ENCODE assay signal across 8 cellular contexts in genomic region chr4:80989921-80990544, GRCh38. TPM values are rescaled to one million over a fixed set of nuclear protein-coding genes. Genes with fewer than 3 reads are reported as not detected.
A peak's percentile ranks its signal among the peaks of the same experiment; 100 is the strongest.
DNase-seq lines count a peak whose midpoint lies in the region; ATAC-seq, FAIRE-seq and TF ChIP-seq lines count a peak whose summit lies in the region.

No MANE protein-coding gene starts in this region.

- H2AFZ ChIP-seq in K562 (ENCODE audit: low read depth, low read length) = no peak overlapping the region

- WGBS in K562 (ENCODE audit: insufficient coverage, low coverage, missing lambda C conversion rate) = 4% methylated on average over 2 of the region's 2 CpGs
- WGBS in testis, 2 donors = 9 to 14% methylated on average over 2 of the region's 2 CpGs

- peaks cover 0 to 30% of the 10 kb centered on the region in 2 donors for H3K27me3 Mint-ChIP-seq in CD8-positive, alpha-beta memory T cell
- H3K27me3 Mint-ChIP-seq in activated T-helper 2 cell treated with anti-CD3 and anti-CD28 coated beads, Interferon-gamma antibody, Interleukin-2, Interleukin-4, amounts not matched to agents 10 μg/mL and 5 μg/mL and 100 μg/mL, durations not matched to agents 14 hours and 24 hours and 36 hours (ENCODE audit: low read depth) = peaks cover 2% of the 10 kb centered on the region

- no peaks in the 10 kb centered on the region for H3K4me1 ChIP-seq in CD8-positive, alpha-beta memory T cell (ENCODE audit: insufficient read depth, low read length)
- no peaks in the 10 kb centered on the region for H3K4me1 ChIP-seq in K562 (replicated peaks in 1 of 2; ENCODE audit: control insufficient read depth in 2 of 2, insufficient read depth in 2 of 2, low read length in 2 of 2)
- H3K4me1 ChIP-seq in kidney (ENCODE audit: control insufficient read depth in 1 of 2, insufficient read depth in 1 of 2, low read depth in 1 of 2, low read length in 2 of 2) = no peaks in the 10 kb centered on the region
- H3K4me1 ChIP-seq in testis = no peaks in the 10 kb centered on the region

- intact Hi-C loops in K562 (cut with micrococcal nuclease) = loop anchor here (1.0 kb wide), 1 partner anchor 628 kb away; no protein-coding TSS in a partner anchor
- intact Hi-C loops in kidney (cut with DNase I) = loop anchor here (5.0 kb wide), 1 partner anchor 628 kb away; no protein-coding TSS in a partner anchor
- intact Hi-C loops in testis (cut with DNase I; ENCODE audit: low total_unique reads) = no loop called here
- intact Hi-C loops in activated T-helper 2 cell treated with anti-CD3 and anti-CD28 coated beads, Interferon-gamma antibody, Interleukin-2, Interleukin-4, amounts not matched to agents 10 μg/mL and 5 μg/mL and 100 μg/mL, durations not matched to agents 14 hours and 24 hours and 36 hours (cut with micrococcal nuclease) = loop anchor here (1.0 kb wide), 1 partner anchor 628 kb away; no protein-coding TSS in a partner anchor

- no peaks in the 10 kb centered on the region for H3K36me3 Mint-ChIP-seq in CD8-positive, alpha-beta memory T cell
- H3K36me3 Mint-ChIP-seq in activated T-helper 2 cell treated with anti-CD3 and anti-CD28 coated beads, Interferon-gamma antibody, Interleukin-2, Interleukin-4, amounts not matched to agents 10 μg/mL and 5 μg/mL and 100 μg/mL, durations not matched to agents 14 hours and 24 hours and 36 hours (ENCODE audit: low read depth) = no peaks in the 10 kb centered on the region

- POLR2A ChIA-PET in CD8-positive, alpha-beta memory T cell (lab: Charles Lee) = no interaction called here
- POLR2A ChIA-PET in K562 (lab: Yijun Ruan, JAX) = no interaction called here

- peak; percentile 82 for ATAC-seq in GM18517 (IDR thresholded peaks at IDR 0.05; ENCODE audit: unreplicated experiment)
- peak; percentile 58 for ATAC-seq in HG03175 (IDR thresholded peaks at IDR 0.05; ENCODE audit: unreplicated experiment)
- ATAC-seq in K562 = peak; percentile 76; the same call in 2 of the 3 replicates

- H3K9me3 Mint-ChIP-seq in CD8-positive, alpha-beta memory T cell = no peaks in the 10 kb centered on the region
- H3K9me3 Mint-ChIP-seq in activated T-helper 2 cell treated with anti-CD3 and anti-CD28 coated beads, Interferon-gamma antibody, Interleukin-2, Interleukin-4, amounts not matched to agents 10 μg/mL and 5 μg/mL and 100 μg/mL, durations not matched to agents 14 hours and 24 hours and 36 hours = no peaks in the 10 kb centered on the region

- no peaks in the 10 kb centered on the region for H4K20me1 ChIP-seq in K562 (replicated peaks; ENCODE audit: control insufficient read depth, insufficient read depth, low read length)

- H3K9me3 ChIP-seq in CD8-positive, alpha-beta memory T cell (ENCODE audit: low read length) = no peaks in the 10 kb centered on the region
- H3K9me3 ChIP-seq in K562 (replicated peaks; ENCODE audit: control insufficient read depth, insufficient read depth, low read depth, low read length) (no peaks in the 10 kb centered on the region), kidney (ENCODE audit: control insufficient read depth in 1 of 2, low read length in 2 of 2) (no peaks in the 10 kb centered on the region), testis (no peaks in the 10 kb centered on the region)

- peak; percentile 54 to 66 for TF ChIP-seq RAD21 in K562 (CRISPR knock-in tag; conservative IDR thresholded peaks at IDR 0.05 in 1 of 2, IDR thresholded peaks at IDR 0.05 in 1 of 2)

- no peak overlapping the region for H3K4me3 Mint-ChIP-seq in CD8-positive, alpha-beta memory T cell
- no peak overlapping the region for H3K4me3 Mint-ChIP-seq in activated T-helper 2 cell treated with anti-CD3 and anti-CD28 coated beads, Interferon-gamma antibody, Interleukin-2, Interleukin-4, amounts not matched to agents 10 μg/mL and 5 μg/mL and 100 μg/mL, durations not matched to agents 14 hours and 24 hours and 36 hours (ENCODE audit: low read depth)

- no peak for TF ChIP-seq EP300 in K562 (IDR thresholded peaks at IDR 0.05; ENCODE audit: low read length)

- CTCF ChIA-PET in CD8-positive, alpha-beta memory T cell (lab: Charles Lee) = interaction anchor here (0.7 to 5.6 kb wide), 12 partner anchors 9 to 628 kb away, joined by 3 to 33 read pairs (median 4); no protein-coding TSS in a partner anchor
- CTCF ChIA-PET in K562 (lab: Yijun Ruan, JAX; ENCODE audit: low intra/inter-chr PET ratio) = interaction anchor here (0.6 to 1.6 kb wide), 5 partner anchors 49 to 629 kb away, joined by 3 to 11 read pairs (median 4); no protein-coding TSS in a partner anchor

- H3K4me1 Mint-ChIP-seq in CD8-positive, alpha-beta memory T cell = peaks cover 0 to 3% (median 2%) of the 10 kb centered on the region in 3 donors
- H3K4me1 Mint-ChIP-seq in activated T-helper 2 cell treated with anti-CD3 and anti-CD28 coated beads, Interferon-gamma antibody, Interleukin-2, Interleukin-4, amounts not matched to agents 10 μg/mL and 5 μg/mL and 100 μg/mL, durations not matched to agents 14 hours and 24 hours and 36 hours (ENCODE audit: low read depth) = no peaks in the 10 kb centered on the region

- FAIRE-seq in K562 (lab: Jason Lieb, UNC) (peak; percentile 96), kidney (lab: Jason Lieb, UNC) (no peak)

- peak in 3 of 5 donors; percentile 23 to 45 (median 38) for DNase-seq in CD8-positive, alpha-beta memory T cell
- DNase-seq in NCI-H446 treated with DMSO at 0.1 percent for 48 hours (lab: John Stamatoyannopoulos, UW) = peak; percentile 7
- peak; percentile 20 to 57 (median 24) for DNase-seq in K562 (ENCODE audit: extremely low read depth in 1 of 4, low spot score in 3 of 4)
- no peak for DNase-seq in kidney
- peak; percentile 43 for DNase-seq in testis
- DNase-seq in activated T-helper 2 cell treated with anti-CD3 and anti-CD28 coated beads, Interferon-gamma antibody, Interleukin-2, Interleukin-4, amounts not matched to agents 10 μg/mL and 5 μg/mL and 100 μg/mL, durations not matched to agents 14 hours and 24 hours and 36 hours (ENCODE audit: low spot score) = no peak

- H3K27ac ChIP-seq in CD8-positive, alpha-beta memory T cell (ENCODE audit: low read depth, low read length) = no peak overlapping the region
- no peak overlapping the region for H3K27ac ChIP-seq in K562 (ENCODE audit: extremely low read depth, low read depth, low read length)
- H3K27ac ChIP-seq in kidney (ENCODE audit: low read depth in 2 of 2, low read length in 2 of 2) = no peak overlapping the region
- H3K27ac ChIP-seq in testis = no peak overlapping the region

- no peak overlapping the region for H3K4me2 ChIP-seq in K562 (ENCODE audit: insufficient read depth, low read length)

- no peak overlapping the region for H3K9ac ChIP-seq in K562 (ENCODE audit: insufficient read depth in 1 of 2, low read depth in 2 of 2, low read length in 2 of 2)
- no peak overlapping the region for H3K9ac ChIP-seq in kidney (ENCODE audit: low read length in 2 of 2)

- no peaks in the 10 kb centered on the region for H3K9me1 ChIP-seq in K562 (ENCODE audit: control insufficient read depth, insufficient read depth, low read length)

- BruUV-seq in K562 (replicated peaks; lab: Mats Ljungman, UMichigan) = no TSS peak

- H3K79me2 ChIP-seq in K562 (ENCODE audit: control insufficient read depth, insufficient read depth, low read length) = no peaks in the 10 kb centered on the region

- in situ Hi-C loops in K562 (cut with MboI) = no loop called here

- TF ChIP-seq POLR2A in K562 (conservative IDR thresholded peaks at IDR 0.05) (no peak), testis (IDR thresholded peaks at IDR 0.05) (no peak)

- no peak overlapping the region for H3K4me3 ChIP-seq in CD8-positive, alpha-beta memory T cell (ENCODE audit: low read length)
- H3K4me3 ChIP-seq in K562 = no peak overlapping the region
- no peak overlapping the region for H3K4me3 ChIP-seq in kidney (ENCODE audit: low read length in 2 of 2)
- no peak overlapping the region for H3K4me3 ChIP-seq in testis

- no peaks in the 10 kb centered on the region for H3K36me3 ChIP-seq in CD8-positive, alpha-beta memory T cell (ENCODE audit: insufficient read depth, low read length)
- H3K36me3 ChIP-seq in K562 (ENCODE audit: control insufficient read depth, insufficient read depth, low read length) = no peaks in the 10 kb centered on the region
- H3K36me3 ChIP-seq in kidney (ENCODE audit: control insufficient read depth in 1 of 2, insufficient read depth in 2 of 2, low read length in 2 of 2) = no peaks in the 10 kb centered on the region
- no peaks in the 10 kb centered on the region for H3K36me3 ChIP-seq in testis (ENCODE audit: low read depth, missing control alignments)

- no peak overlapping the region for H3K27ac Mint-ChIP-seq in CD8-positive, alpha-beta memory T cell
- H3K27ac Mint-ChIP-seq in activated T-helper 2 cell treated with anti-CD3 and anti-CD28 coated beads, Interferon-gamma antibody, Interleukin-2, Interleukin-4, amounts not matched to agents 10 μg/mL and 5 μg/mL and 100 μg/mL, durations not matched to agents 14 hours and 24 hours and 36 hours = no peak overlapping the region

- TF ChIP-seq CTCF in K562 (IDR thresholded peaks at IDR 0.05 in 2 of 3, conservative IDR thresholded peaks at IDR 0.05 in 1 of 3; ENCODE audit: insufficient read depth in 2 of 3, low read depth in 1 of 3, low read length in 3 of 3) = peak; percentile 40 to 61 (median 60); a peak in 5 of 6 replicates
- peak; percentile 69 for TF ChIP-seq CTCF in kidney (IDR thresholded peaks at IDR 0.05; ENCODE audit: borderline replicate concordance, extremely low read depth, insufficient read depth)
- TF ChIP-seq CTCF in testis (IDR thresholded peaks at IDR 0.05) = peak; percentile 42 to 69 (median 51)

- no peaks in the 10 kb centered on the region for H3K27me3 ChIP-seq in CD8-positive, alpha-beta memory T cell (ENCODE audit: insufficient read depth, low read length, poor library complexity, severe bottlenecking)
- H3K27me3 ChIP-seq in K562 (ENCODE audit: control insufficient read depth in 2 of 2, insufficient read depth in 2 of 2, low read length in 2 of 2) (no peaks in the 10 kb centered on the region), testis (no peaks in the 10 kb centered on the region)

RNA-seq across cellular contexts. Expression of gene BMP3, which starts 40.5 kb away (rescaled TPM):
- not detected for total RNA-seq in CD8-positive, alpha-beta memory T cell
- polyA plus RNA-seq in CD8-positive, alpha-beta memory T cell = not detected
- not detected in 2 replicates for total RNA-seq in K562 (2011; cell fraction: chromatin; rRNA removed; ENCODE audit: low replicate concordance)
- total RNA-seq in K562 (2011; cell fraction: nucleolus; rRNA removed) = not detected in 2 replicates
- total RNA-seq in K562 (2011; cell fraction: nucleoplasm; rRNA removed) = not detected in 2 replicates
- total RNA-seq in K562 (2014; rRNA removed) (not detected in 2 replicates), K562 (2014; rRNA removed; fragmentation: Illumina TruSeq; extraction: Trizol) (not detected in 2 replicates), K562 (2015; rRNA removed; fragmentation: Illumina TruSeq; extraction: Trizol) (not detected in 2 replicates), K562 (2021) (not detected in 2 replicates), kidney (0.28 TPM), testis (under 1 TPM; 0.16 to 0.25 TPM)
- polyA plus RNA-seq in K562 (2011; rRNA removed) (not detected in 2 replicates), K562 (2014; fragmentation: Illumina TruSeq; extraction: Trizol) (not detected in 2 replicates), K562 (2014; fragmentation: Nextera tagmentation; extraction: Ambion mirVana) (under 1 TPM in 1 of 2 experiments, not detected in 1; 0.01 TPM), K562 (2014; rRNA removed) (not detected in 2 replicates), kidney (ENCODE audit: insufficient read depth, low read depth, low replicate concordance) (not detected), testis (ENCODE audit: insufficient read depth, low read depth, low replicate concordance) (0.32 TPM)
- not detected in 2 replicates for polyA plus RNA-seq in K562 (2011; cell fraction: cytosol; rRNA removed)
- polyA plus RNA-seq in K562 (2011; cell fraction: nucleus; rRNA removed) = not detected in 2 replicates
- polyA plus RNA-seq in K562 (2012) = 0.01 and 0.03 TPM in 2 replicates
- polyA minus RNA-seq in K562 (2011; rRNA and poly(A)+ RNA removed) = 0.06 TPM in 1 of 2 replicates, not detected in the other
- polyA minus RNA-seq in K562 (2011; cell fraction: cytosol; rRNA and poly(A)+ RNA removed) = not detected in 2 replicates
- polyA minus RNA-seq in K562 (2011; cell fraction: nucleus; rRNA and poly(A)+ RNA removed) = not detected in 2 replicates
- not detected in 2 replicates for total RNA-seq in activated T-helper 2 cell treated with anti-CD3 and anti-CD28 coated beads, Interferon-gamma antibody, Interleukin-2, Interleukin-4, amounts not matched to agents 10 μg/mL and 5 μg/mL and 100 μg/mL, durations not matched to agents 14 hours and 24 hours and 36 hours

Comparison
In these comparisons a context has a peak if more than half of its experiments do, and no peak if none do; other contexts are left out.
1. DNase-seq: peak in CD8-positive, alpha-beta memory T cell (3 of 5), NCI-H446 treated with DMSO at 0.1 percent for 48 hours (single experiment), K562 (4 of 4) and testis (single experiment); none in kidney (single experiment) and activated T-helper 2 cell treated with anti-CD3 and anti-CD28 coated beads, Interferon-gamma antibody, Interleukin-2, Interleukin-4, amounts not matched to agents 10 μg/mL and 5 μg/mL and 100 μg/mL, durations not matched to agents 14 hours and 24 hours and 36 hours (single experiment).
2. Peak in every context shown above with its lines, with median percentiles within 50 percentile points of each other: ATAC-seq and CTCF ChIP-seq.